In genomic region chr5:102296229-102296817, GRCh38 we compare ENCODE assay signal across 8 cellular contexts. TPM values are rescaled to one million over a fixed set of nuclear protein-coding genes. Genes with fewer than 3 reads are reported as not detected.
DNase-seq lines count a peak whose midpoint lies in the region; ATAC-seq and TF ChIP-seq lines count a peak whose summit lies in the region.

Gene SLCO4C1, minus strand, starts transcription at chr5:102296284. Its CDS starts 22 bp downstream, at chr5:102296262.

- H3K4me1 ChIP-seq in KMS-11 (ENCODE audit: low read depth, poor library complexity, severe bottlenecking): peaks cover 17% of the 10 kb centered on the region

- no peaks in the 10 kb centered on the region for H3K36me3 ChIP-seq in KMS-11 (ENCODE audit: insufficient read depth)

- no peaks in the 10 kb centered on the region for H3K9me3 Mint-ChIP-seq in activated naive CD8-positive, alpha-beta T cell treated with anti-CD3 and anti-CD28 coated beads, Interleukin-2, amount 10 ng/mL, durations not matched to agents 7 days and 5 days
- H3K9me3 Mint-ChIP-seq in progenitor cell of endocrine pancreas (ENCODE audit: low read depth) (no peaks in the 10 kb centered on the region), type B pancreatic cell (no peaks in the 10 kb centered on the region)

- TF ChIP-seq CTCF in KMS-11 (conservative IDR thresholded peaks at IDR 0.05; ENCODE audit: low read depth, low read length): peak; percentile 86
- TF ChIP-seq CTCF in progenitor cell of endocrine pancreas (IDR thresholded peaks at IDR 0.05; ENCODE audit: unreplicated experiment): peak; percentile 90
- TF ChIP-seq CTCF in type B pancreatic cell (conservative IDR thresholded peaks at IDR 0.05): peak; percentile 79

- POLR2A ChIA-PET in activated naive CD8-positive, alpha-beta T cell treated with anti-CD3 and anti-CD28 coated beads, Interleukin-2, amount 10 ng/mL, durations not matched to agents 7 days and 5 days (lab: Charles Lee): interaction anchor here (1.0 to 1.3 kb wide), 2 partner anchors 15 to 824 kb away, joined by 3 read pairs; partner anchors contain the start of genes GIN1 and PPIP5K2

- peaks cover 20% of the 10 kb centered on the region for H3K4me1 Mint-ChIP-seq in activated naive CD8-positive, alpha-beta T cell treated with anti-CD3 and anti-CD28 coated beads, Interleukin-2, amount 10 ng/mL, durations not matched to agents 7 days and 5 days
- peaks cover 11% of the 10 kb centered on the region for H3K4me1 Mint-ChIP-seq in progenitor cell of endocrine pancreas (ENCODE audit: low read depth)
- peaks cover 8% of the 10 kb centered on the region for H3K4me1 Mint-ChIP-seq in type B pancreatic cell (ENCODE audit: unreplicated experiment)

- H3K4me3 ChIP-seq in KMS-11 (IDR thresholded peaks at IDR 0.05; ENCODE audit: insufficient read depth, low read depth, low read length): no peak within 1 kb of the TSS

- DNase-seq in EH (ENCODE audit: low read depth) (peak; percentile 3), SK-MEL-5 (ENCODE audit: low read depth, low spot score) (peak; percentile 65), left ventricle myocardium superior (peak; percentile 81), progenitor cell of endocrine pancreas (ENCODE audit: low spot score, unreplicated experiment) (peak; percentile 93), type B pancreatic cell (ENCODE audit: extremely low spot score, unreplicated experiment) (peak; percentile 88)
- peak; percentile 77 for DNase-seq in activated naive CD8-positive, alpha-beta T cell treated with anti-CD3 and anti-CD28 coated beads, Interleukin-2, amount 10 ng/mL, durations not matched to agents 7 days and 5 days

- H3K27me3 ChIP-seq in KMS-11 (ENCODE audit: insufficient read depth, low read depth): no peaks in the 10 kb centered on the region

- peak within 1 kb of the TSS; percentile 99 for H3K4me2 ChIP-seq in KMS-11

- H3K27ac Mint-ChIP-seq in activated naive CD8-positive, alpha-beta T cell treated with anti-CD3 and anti-CD28 coated beads, Interleukin-2, amount 10 ng/mL, durations not matched to agents 7 days and 5 days: peak within 1 kb of the TSS; percentile 64
- H3K27ac Mint-ChIP-seq in progenitor cell of endocrine pancreas (peak within 1 kb of the TSS; percentile 93), type B pancreatic cell (peak within 1 kb of the TSS; percentile 56)

- peak within 1 kb of the TSS; percentile 69 for H3K27ac ChIP-seq in KMS-11

- H3K4me3 Mint-ChIP-seq in activated naive CD8-positive, alpha-beta T cell treated with anti-CD3 and anti-CD28 coated beads, Interleukin-2, amount 10 ng/mL, durations not matched to agents 7 days and 5 days: peak within 1 kb of the TSS; percentile 85
- peak within 1 kb of the TSS; percentile 95 for H3K4me3 Mint-ChIP-seq in progenitor cell of endocrine pancreas (ENCODE audit: low read depth)
- H3K4me3 Mint-ChIP-seq in type B pancreatic cell: peak within 1 kb of the TSS; percentile 96

- intact Hi-C loops in left ventricle myocardium superior (cut with micrococcal nuclease): no loop called here

- peaks cover 15% of the 10 kb centered on the region for H3K27me3 Mint-ChIP-seq in activated naive CD8-positive, alpha-beta T cell treated with anti-CD3 and anti-CD28 coated beads, Interleukin-2, amount 10 ng/mL, durations not matched to agents 7 days and 5 days
- H3K27me3 Mint-ChIP-seq in progenitor cell of endocrine pancreas (peaks cover 7% of the 10 kb centered on the region), type B pancreatic cell (peaks cover 7% of the 10 kb centered on the region)

- peak within 1 kb of the TSS; percentile 45; the same call in 1 of the 2 replicates for H3K9ac ChIP-seq in KMS-11

- H4K20me1 ChIP-seq in KMS-11 (ENCODE audit: insufficient read depth): no peaks in the 10 kb centered on the region

- H3K36me3 Mint-ChIP-seq in activated naive CD8-positive, alpha-beta T cell treated with anti-CD3 and anti-CD28 coated beads, Interleukin-2, amount 10 ng/mL, durations not matched to agents 7 days and 5 days: no peaks in the 10 kb centered on the region
- H3K36me3 Mint-ChIP-seq in progenitor cell of endocrine pancreas (ENCODE audit: insufficient read depth) (no peaks in the 10 kb centered on the region), type B pancreatic cell (no peaks in the 10 kb centered on the region)

- no peaks in the 10 kb centered on the region for H3K79me2 ChIP-seq in KMS-11 (ENCODE audit: insufficient read depth, low read depth)

- in situ Hi-C loops in SK-MEL-5 (cut with HindIII; ENCODE audit: low pct_unique_long_range_greater_than_20kb, low sequenced_read_pairs): no loop called here

- ATAC-seq in GM21717 (IDR thresholded peaks at IDR 0.05; ENCODE audit: unreplicated experiment) (peak; percentile 99), left ventricle myocardium superior (peak; percentile 97)
- ATAC-seq in activated naive CD8-positive, alpha-beta T cell treated with anti-CD3 and anti-CD28 coated beads, Interleukin-2, amount 10 ng/mL, durations not matched to agents 7 days and 5 days (ENCODE audit: low read depth): peak; percentile 94

- peak within 1 kb of the TSS; percentile 96 for H2AFZ ChIP-seq in KMS-11 (ENCODE audit: low read depth)

RNA-seq across cellular contexts. Expression of gene SLCO4C1, which starts in this region (rescaled TPM):
- 0.05 TPM in 2 replicates for total RNA-seq in SK-MEL-5 (2014; rRNA removed; shearing (Covaris generic))
- polyA plus RNA-seq in SK-MEL-5 (2015; cell fraction: cytosol; rRNA removed): 0.01 and 0.05 TPM in 2 replicates
- 0.05 and 0.14 TPM in 2 replicates for polyA plus RNA-seq in SK-MEL-5 (2015; cell fraction: nucleus; rRNA removed)
- total RNA-seq in activated naive CD8-positive, alpha-beta T cell treated with anti-CD3 and anti-CD28 coated beads, Interleukin-2, amount 10 ng/mL, durations not matched to agents 7 days and 5 days: under 1 TPM; 0.40 to 0.42 TPM
- total RNA-seq in left ventricle myocardium superior (0.17 TPM), progenitor cell of endocrine pancreas (4.0 and 4.8 TPM in 2 replicates), type B pancreatic cell (ENCODE audit: low replicate concordance) (4.6 and 11.0 TPM in 2 replicates)

Comparison
In these comparisons a context has a peak if more than half of its experiments do, and no peak if none do; other contexts are left out.
1. Peak in DNase-seq in SK-MEL-5; RNA of the gene not detected or under 1 TPM.
2. Peak in DNase-seq and ATAC-seq in activated naive CD8-positive, alpha-beta T cell treated with anti-CD3 and anti-CD28 coated beads, Interleukin-2, amount 10 ng/mL, durations not matched to agents 7 days and 5 days; RNA of the gene not detected or under 1 TPM.
3. Peak in DNase-seq and ATAC-seq in left ventricle myocardium superior; RNA of the gene not detected or under 1 TPM.
4. DNase-seq: peak in every context shown above with its lines; median percentile 93 in progenitor cell of endocrine pancreas; 88 in type B pancreatic cell; 81 in left ventricle myocardium superior; 77 in activated naive CD8-positive, alpha-beta T cell treated with anti-CD3 and anti-CD28 coated beads, Interleukin-2, amount 10 ng/mL, durations not matched to agents 7 days and 5 days; 65 in SK-MEL-5; 3 in EH.